In the genomic region with DNA sequence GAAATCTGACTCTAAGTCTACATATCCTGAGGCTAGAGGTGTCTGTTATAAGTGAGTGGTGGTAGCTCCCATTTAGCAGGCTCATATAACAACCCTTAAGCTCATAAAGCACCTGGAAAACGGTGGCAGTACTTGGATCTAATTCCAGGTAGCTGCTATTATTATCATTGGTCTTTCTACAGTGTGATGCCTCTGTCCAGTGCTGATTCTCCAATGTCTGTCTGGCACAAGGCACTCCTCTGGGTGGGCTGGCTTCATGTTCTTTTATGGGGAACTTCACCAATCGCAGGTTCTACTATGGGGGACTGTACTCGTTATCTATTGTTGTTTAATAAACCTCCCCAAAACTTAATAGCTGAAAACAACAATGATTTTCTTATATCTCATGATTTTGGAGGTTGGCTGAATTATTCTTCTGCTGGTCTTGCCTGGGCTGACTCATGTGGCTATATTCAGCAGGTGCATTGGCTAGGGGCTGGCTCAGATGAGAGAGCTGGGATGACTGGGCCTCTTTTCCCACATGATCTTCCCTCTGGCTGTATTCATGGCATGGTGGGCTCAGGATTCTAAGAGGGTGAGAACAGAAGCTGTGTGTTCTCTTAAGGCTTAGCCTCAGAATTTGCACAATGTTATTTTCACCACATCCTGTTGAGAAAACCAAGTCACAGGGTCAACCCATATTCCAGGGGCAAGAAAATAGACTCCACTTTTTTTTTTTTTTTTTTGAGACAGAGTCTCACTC, we compare ENCODE assay signal across 1 cellular context.
TF ChIP-seq lines count a peak whose summit lies in the region.

No MANE protein-coding gene starts in this region.

TF ChIP-seq in GM23338, 12 proteins besides CTCF, POLR2A, EP300 and RAD21 (continued from another document):
- TF ChIP-seq, protein P1, sequence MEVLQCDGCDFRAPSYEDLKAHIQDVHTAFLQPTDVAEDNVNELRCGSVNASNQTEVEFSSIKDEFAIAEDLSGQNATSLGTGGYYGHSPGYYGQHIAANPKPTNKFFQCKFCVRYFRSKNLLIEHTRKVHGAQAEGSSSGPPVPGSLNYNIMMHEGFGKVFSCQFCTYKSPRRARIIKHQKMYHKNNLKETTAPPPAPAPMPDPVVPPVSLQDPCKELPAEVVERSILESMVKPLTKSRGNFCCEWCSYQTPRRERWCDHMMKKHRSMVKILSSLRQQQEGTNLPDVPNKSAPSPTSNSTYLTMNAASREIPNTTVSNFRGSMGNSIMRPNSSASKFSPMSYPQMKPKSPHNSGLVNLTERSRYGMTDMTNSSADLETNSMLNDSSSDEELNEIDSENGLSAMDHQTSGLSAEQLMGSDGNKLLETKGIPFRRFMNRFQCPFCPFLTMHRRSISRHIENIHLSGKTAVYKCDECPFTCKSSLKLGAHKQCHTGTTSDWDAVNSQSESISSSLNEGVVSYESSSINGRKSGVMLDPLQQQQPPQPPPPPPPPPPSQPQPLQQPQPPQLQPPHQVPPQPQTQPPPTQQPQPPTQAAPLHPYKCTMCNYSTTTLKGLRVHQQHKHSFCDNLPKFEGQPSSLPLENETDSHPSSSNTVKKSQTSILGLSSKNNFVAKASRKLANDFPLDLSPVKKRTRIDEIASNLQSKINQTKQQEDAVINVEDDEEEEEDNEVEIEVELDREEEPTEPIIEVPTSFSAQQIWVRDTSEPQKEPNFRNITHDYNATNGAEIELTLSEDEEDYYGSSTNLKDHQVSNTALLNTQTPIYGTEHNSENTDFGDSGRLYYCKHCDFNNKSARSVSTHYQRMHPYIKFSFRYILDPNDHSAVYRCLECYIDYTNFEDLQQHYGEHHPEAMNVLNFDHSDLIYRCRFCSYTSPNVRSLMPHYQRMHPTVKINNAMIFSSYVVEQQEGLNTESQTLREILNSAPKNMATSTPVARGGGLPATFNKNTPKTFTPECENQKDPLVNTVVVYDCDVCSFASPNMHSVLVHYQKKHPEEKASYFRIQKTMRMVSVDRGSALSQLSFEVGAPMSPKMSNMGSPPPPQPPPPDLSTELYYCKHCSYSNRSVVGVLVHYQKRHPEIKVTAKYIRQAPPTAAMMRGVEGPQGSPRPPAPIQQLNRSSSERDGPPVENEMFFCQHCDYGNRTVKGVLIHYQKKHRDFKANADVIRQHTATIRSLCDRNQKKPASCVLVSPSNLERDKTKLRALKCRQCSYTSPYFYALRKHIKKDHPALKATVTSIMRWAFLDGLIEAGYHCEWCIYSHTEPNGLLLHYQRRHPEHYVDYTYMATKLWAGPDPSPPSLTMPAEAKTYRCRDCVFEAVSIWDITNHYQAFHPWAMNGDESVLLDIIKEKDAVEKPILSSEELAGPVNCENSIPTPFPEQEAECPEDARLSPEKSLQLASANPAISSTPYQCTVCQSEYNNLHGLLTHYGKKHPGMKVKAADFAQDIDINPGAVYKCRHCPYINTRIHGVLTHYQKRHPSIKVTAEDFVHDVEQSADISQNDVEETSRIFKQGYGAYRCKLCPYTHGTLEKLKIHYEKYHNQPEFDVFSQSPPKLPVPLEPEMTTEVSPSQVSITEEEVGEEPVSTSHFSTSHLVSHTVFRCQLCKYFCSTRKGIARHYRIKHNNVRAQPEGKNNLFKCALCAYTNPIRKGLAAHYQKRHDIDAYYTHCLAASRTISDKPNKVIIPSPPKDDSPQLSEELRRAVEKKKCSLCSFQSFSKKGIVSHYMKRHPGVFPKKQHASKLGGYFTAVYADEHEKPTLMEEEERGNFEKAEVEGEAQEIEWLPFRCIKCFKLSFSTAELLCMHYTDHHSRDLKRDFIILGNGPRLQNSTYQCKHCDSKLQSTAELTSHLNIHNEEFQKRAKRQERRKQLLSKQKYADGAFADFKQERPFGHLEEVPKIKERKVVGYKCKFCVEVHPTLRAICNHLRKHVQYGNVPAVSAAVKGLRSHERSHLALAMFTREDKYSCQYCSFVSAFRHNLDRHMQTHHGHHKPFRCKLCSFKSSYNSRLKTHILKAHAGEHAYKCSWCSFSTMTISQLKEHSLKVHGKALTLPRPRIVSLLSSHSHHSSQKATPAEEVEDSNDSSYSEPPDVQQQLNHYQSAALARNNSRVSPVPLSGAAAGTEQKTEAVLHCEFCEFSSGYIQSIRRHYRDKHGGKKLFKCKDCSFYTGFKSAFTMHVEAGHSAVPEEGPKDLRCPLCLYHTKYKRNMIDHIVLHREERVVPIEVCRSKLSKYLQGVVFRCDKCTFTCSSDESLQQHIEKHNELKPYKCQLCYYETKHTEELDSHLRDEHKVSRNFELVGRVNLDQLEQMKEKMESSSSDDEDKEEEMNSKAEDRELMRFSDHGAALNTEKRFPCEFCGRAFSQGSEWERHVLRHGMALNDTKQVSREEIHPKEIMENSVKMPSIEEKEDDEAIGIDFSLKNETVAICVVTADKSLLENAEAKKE (CRISPR knock-in tag; IDR thresholded peaks at IDR 0.05): no peak
- TF ChIP-seq ZNF114 (CRISPR knock-in tag; IDR thresholded peaks at IDR 0.05): no peak
